Comparison of ENCODE assay signal across 19 cellular contexts in genomic region chr7:42127232-42127622, GRCh38.
DNase-seq lines count a peak whose midpoint lies in the region; ATAC-seq and TF ChIP-seq lines count a peak whose summit lies in the region.
"Had no signal": no experiment of that assay in that cellular context is flagged by ENCODE, and none has a peak within 500 bp of the region (broad histone marks: within the 10 kb centered on the region; RNA-seq: fewer than 3 reads in every experiment).

No MANE protein-coding gene starts in this region.

- no peak overlapping the region for H3K27ac Mint-ChIP-seq in activated naive CD8-positive, alpha-beta T cell treated with anti-CD3 and anti-CD28 coated beads, Interleukin-2, amount 10 ng/mL, durations not matched to agents 7 days and 5 days
- H3K27ac Mint-ChIP-seq in activated naive CD8-positive, alpha-beta T cell treated with anti-CD3 and anti-CD28 coated beads, Interleukin-2, amount 50 U/mL, for 24 hours: no peak overlapping the region
- peak overlapping the region; percentile 18 to 63 (median 50) for H3K27ac Mint-ChIP-seq in brain
- peak overlapping the region; percentile 44 to 55 for H3K27ac Mint-ChIP-seq in natural killer cell treated with Interleukin-12 subunit alpha and Interleukin-12 subunit beta and Interleukin-15 and Interleukin-18, amount 100 ng/mL, for 72 hours
- no peak overlapping the region for H3K27ac Mint-ChIP-seq in stimulated activated effector memory CD8-positive, alpha-beta T cell treated with anti-CD3 and anti-CD28 coated beads, Interleukin-12 subunit alpha, Interleukin-12 subunit beta, amount 100 ng/mL, for 72 hours
- H3K27ac Mint-ChIP-seq: B cell had no signal

- no peaks in the 10 kb centered on the region for H3K36me3 ChIP-seq in A673 (ENCODE audit: insufficient read depth, low read length, poor library complexity, severe bottlenecking)

- peaks cover 3% of the 10 kb centered on the region for H3K27me3 Mint-ChIP-seq in activated naive CD8-positive, alpha-beta T cell treated with anti-CD3 and anti-CD28 coated beads, Interleukin-2, amount 10 ng/mL, durations not matched to agents 7 days and 5 days
- peaks cover 4% of the 10 kb centered on the region for H3K27me3 Mint-ChIP-seq in activated naive CD8-positive, alpha-beta T cell treated with anti-CD3 and anti-CD28 coated beads, Interleukin-2, amount 50 U/mL, for 24 hours
- H3K27me3 Mint-ChIP-seq in brain: no peaks in the 10 kb centered on the region
- H3K27me3 Mint-ChIP-seq in natural killer cell treated with Interleukin-12 subunit alpha and Interleukin-12 subunit beta and Interleukin-15 and Interleukin-18, amount 100 ng/mL, for 72 hours: peaks cover 3 to 13% of the 10 kb centered on the region in 2 donors

- H3K4me3 ChIP-seq in A673 (ENCODE audit: low read depth, low read length, poor library complexity, severe bottlenecking): no peak overlapping the region
- H3K4me3 ChIP-seq: HAP-1 had no signal

- BruUV-seq in A673 (replicated peaks; lab: Mats Ljungman, UMichigan): no TSS peak

- POLR2A ChIA-PET in activated naive CD8-positive, alpha-beta T cell treated with anti-CD3 and anti-CD28 coated beads, Interleukin-2, amount 10 ng/mL, durations not matched to agents 7 days and 5 days (lab: Charles Lee): no interaction called here
- POLR2A ChIA-PET in A673 (lab: Charles Lee; ENCODE audit: low non-redundant PET): no interaction called here

- H3K36me3 Mint-ChIP-seq in activated naive CD8-positive, alpha-beta T cell treated with anti-CD3 and anti-CD28 coated beads, Interleukin-2, amount 10 ng/mL, durations not matched to agents 7 days and 5 days: no peaks in the 10 kb centered on the region
- no peaks in the 10 kb centered on the region for H3K36me3 Mint-ChIP-seq in activated naive CD8-positive, alpha-beta T cell treated with anti-CD3 and anti-CD28 coated beads, Interleukin-2, amount 50 U/mL, for 24 hours (ENCODE audit: low read depth)
- peaks cover 27% of the 10 kb centered on the region for H3K36me3 Mint-ChIP-seq in brain
- H3K36me3 Mint-ChIP-seq in natural killer cell treated with Interleukin-12 subunit alpha and Interleukin-12 subunit beta and Interleukin-15 and Interleukin-18, amount 100 ng/mL, for 72 hours: no peaks in the 10 kb centered on the region
- H3K36me3 Mint-ChIP-seq in stimulated activated effector memory CD8-positive, alpha-beta T cell treated with anti-CD3 and anti-CD28 coated beads, Interleukin-12 subunit alpha, Interleukin-12 subunit beta, amount 100 ng/mL, for 72 hours: no peaks in the 10 kb centered on the region

- H3K9me3 Mint-ChIP-seq in activated naive CD8-positive, alpha-beta T cell treated with anti-CD3 and anti-CD28 coated beads, Interleukin-2, amount 10 ng/mL, durations not matched to agents 7 days and 5 days: no peaks in the 10 kb centered on the region
- H3K9me3 Mint-ChIP-seq in activated naive CD8-positive, alpha-beta T cell treated with anti-CD3 and anti-CD28 coated beads, Interleukin-2, amount 50 U/mL, for 24 hours: no peaks in the 10 kb centered on the region
- H3K9me3 Mint-ChIP-seq in brain: peaks cover 11 to 17% (median 14%) of the 10 kb centered on the region in 5 experiments
- no peaks in the 10 kb centered on the region for H3K9me3 Mint-ChIP-seq in natural killer cell treated with Interleukin-12 subunit alpha and Interleukin-12 subunit beta and Interleukin-15 and Interleukin-18, amount 100 ng/mL, for 72 hours
- H3K9me3 Mint-ChIP-seq in stimulated activated effector memory CD8-positive, alpha-beta T cell treated with anti-CD3 and anti-CD28 coated beads, Interleukin-12 subunit alpha, Interleukin-12 subunit beta, amount 100 ng/mL, for 72 hours: peaks cover 8% of the 10 kb centered on the region

- H3K27me3 ChIP-seq in A673 (replicated peaks; ENCODE audit: insufficient read depth, low read depth, low read length, poor library complexity): no peaks in the 10 kb centered on the region

- no peak for DNase-seq in activated naive CD8-positive, alpha-beta T cell treated with anti-CD3 and anti-CD28 coated beads, Interleukin-2, amount 10 ng/mL, durations not matched to agents 7 days and 5 days
- DNase-seq in activated naive CD8-positive, alpha-beta T cell treated with anti-CD3 and anti-CD28 coated beads, Interleukin-2, amount 50 U/mL, for 24 hours: no peak
- no peak for DNase-seq in natural killer cell treated with Interleukin-12 subunit alpha and Interleukin-12 subunit beta and Interleukin-15 and Interleukin-18, amount 100 ng/mL, for 72 hours (ENCODE audit: low spot score)
- DNase-seq in stimulated activated effector memory CD8-positive, alpha-beta T cell treated with anti-CD3 and anti-CD28 coated beads, Interleukin-12 subunit alpha, Interleukin-12 subunit beta, amount 100 ng/mL, for 72 hours (ENCODE audit: low spot score in 2 of 2): no peak
- DNase-seq in NCI-H748 treated with DMSO at 0.1 percent for 48 hours (lab: John Stamatoyannopoulos, UW) (no peak), NCI-H2107 treated with DMSO at 0.1 percent for 48 hours (lab: John Stamatoyannopoulos, UW; ENCODE audit: unreplicated experiment) (no peak), A673 (ENCODE audit: low spot score) (no peak)
- DNase-seq: DMS 273 treated with DMSO at 0.1 percent for 48 hours, GDM1, NCI-H1092 treated with DMSO at 0.1 percent for 48 hours, NCI-H2081, NCI-H446 treated with DMSO at 0.1 percent for 48 hours, PC-3 had no signal

- CTCF ChIA-PET in A673 (lab: Charles Lee): no interaction called here

- TF ChIP-seq CTCF in brain (conservative IDR thresholded peaks at IDR 0.05) (no peak), A673 (conservative IDR thresholded peaks at IDR 0.05; ENCODE audit: low read depth, low read length) (no peak)

- ATAC-seq in activated naive CD8-positive, alpha-beta T cell treated with anti-CD3 and anti-CD28 coated beads, Interleukin-2, amount 10 ng/mL, durations not matched to agents 7 days and 5 days (ENCODE audit: low read depth): no peak
- no peak for ATAC-seq in activated naive CD8-positive, alpha-beta T cell treated with anti-CD3 and anti-CD28 coated beads, Interleukin-2, amount 50 U/mL, for 24 hours
- no peak for ATAC-seq in natural killer cell treated with Interleukin-12 subunit alpha and Interleukin-12 subunit beta and Interleukin-15 and Interleukin-18, amount 100 ng/mL, for 72 hours
- no peak for ATAC-seq in stimulated activated effector memory CD8-positive, alpha-beta T cell treated with anti-CD3 and anti-CD28 coated beads, Interleukin-12 subunit alpha, Interleukin-12 subunit beta, amount 100 ng/mL, for 72 hours
- ATAC-seq: PC-3 had no signal

- intact Hi-C loops in A673 (cut with micrococcal nuclease; ENCODE audit: unreplicated experiment): no loop called here

- H3K4me3 Mint-ChIP-seq in activated naive CD8-positive, alpha-beta T cell treated with anti-CD3 and anti-CD28 coated beads, Interleukin-2, amount 10 ng/mL, durations not matched to agents 7 days and 5 days: peak overlapping the region; percentile 22
- no peak overlapping the region for H3K4me3 Mint-ChIP-seq in activated naive CD8-positive, alpha-beta T cell treated with anti-CD3 and anti-CD28 coated beads, Interleukin-2, amount 50 U/mL, for 24 hours
- peak overlapping the region in 2 of 5 experiments; percentile 19 to 75 for H3K4me3 Mint-ChIP-seq in brain
- peak overlapping the region; percentile 62 for H3K4me3 Mint-ChIP-seq in natural killer cell treated with Interleukin-12 subunit alpha and Interleukin-12 subunit beta and Interleukin-15 and Interleukin-18, amount 100 ng/mL, for 72 hours
- no peak overlapping the region for H3K4me3 Mint-ChIP-seq in stimulated activated effector memory CD8-positive, alpha-beta T cell treated with anti-CD3 and anti-CD28 coated beads, Interleukin-12 subunit alpha, Interleukin-12 subunit beta, amount 100 ng/mL, for 72 hours
- H3K4me3 Mint-ChIP-seq: B cell had no signal

- H3K9me3 ChIP-seq in A673 (ENCODE audit: low read depth, low read length, poor library complexity, severe bottlenecking): peaks cover 3% of the 10 kb centered on the region

- peaks cover 12% of the 10 kb centered on the region for H3K4me1 Mint-ChIP-seq in activated naive CD8-positive, alpha-beta T cell treated with anti-CD3 and anti-CD28 coated beads, Interleukin-2, amount 10 ng/mL, durations not matched to agents 7 days and 5 days
- H3K4me1 Mint-ChIP-seq in activated naive CD8-positive, alpha-beta T cell treated with anti-CD3 and anti-CD28 coated beads, Interleukin-2, amount 50 U/mL, for 24 hours: no peaks in the 10 kb centered on the region
- H3K4me1 Mint-ChIP-seq in brain: peaks cover 61% of the 10 kb centered on the region
- H3K4me1 Mint-ChIP-seq in natural killer cell treated with Interleukin-12 subunit alpha and Interleukin-12 subunit beta and Interleukin-15 and Interleukin-18, amount 100 ng/mL, for 72 hours (ENCODE audit: low read depth in 2 of 2): peaks cover 19 to 24% of the 10 kb centered on the region in 2 donors
- H3K4me1 Mint-ChIP-seq in stimulated activated effector memory CD8-positive, alpha-beta T cell treated with anti-CD3 and anti-CD28 coated beads, Interleukin-12 subunit alpha, Interleukin-12 subunit beta, amount 100 ng/mL, for 72 hours: no peaks in the 10 kb centered on the region
- H3K4me1 Mint-ChIP-seq: B cell had no signal

- H3K4me1 ChIP-seq in A673 (ENCODE audit: insufficient read depth, low read length, poor library complexity, severe bottlenecking): peaks cover 22% of the 10 kb centered on the region

- no peak overlapping the region for H3K27ac ChIP-seq in A673 (ENCODE audit: low read depth, low read length, poor library complexity, severe bottlenecking)
- H3K27ac ChIP-seq: 22Rv1, KMS-11, RWPE1 had no signal

Comparison
In these comparisons a context has a peak if more than half of its experiments do, and no peak if none do; other contexts are left out.
1. H3K4me3 Mint-ChIP-seq: peak in activated naive CD8-positive, alpha-beta T cell treated with anti-CD3 and anti-CD28 coated beads, Interleukin-2, amount 10 ng/mL, durations not matched to agents 7 days and 5 days (single experiment) and natural killer cell treated with Interleukin-12 subunit alpha and Interleukin-12 subunit beta and Interleukin-15 and Interleukin-18, amount 100 ng/mL, for 72 hours (single experiment); none in activated naive CD8-positive, alpha-beta T cell treated with anti-CD3 and anti-CD28 coated beads, Interleukin-2, amount 50 U/mL, for 24 hours (single experiment) and stimulated activated effector memory CD8-positive, alpha-beta T cell treated with anti-CD3 and anti-CD28 coated beads, Interleukin-12 subunit alpha, Interleukin-12 subunit beta, amount 100 ng/mL, for 72 hours (single experiment).
2. H3K27ac Mint-ChIP-seq: peak in brain (5 of 5) and natural killer cell treated with Interleukin-12 subunit alpha and Interleukin-12 subunit beta and Interleukin-15 and Interleukin-18, amount 100 ng/mL, for 72 hours (2 of 2); none in activated naive CD8-positive, alpha-beta T cell treated with anti-CD3 and anti-CD28 coated beads, Interleukin-2, amount 10 ng/mL, durations not matched to agents 7 days and 5 days (single experiment), activated naive CD8-positive, alpha-beta T cell treated with anti-CD3 and anti-CD28 coated beads, Interleukin-2, amount 50 U/mL, for 24 hours (single experiment) and stimulated activated effector memory CD8-positive, alpha-beta T cell treated with anti-CD3 and anti-CD28 coated beads, Interleukin-12 subunit alpha, Interleukin-12 subunit beta, amount 100 ng/mL, for 72 hours (single experiment).